ENCODE assay signal across 8 cellular contexts in genomic region chr6:90611543-90611864, GRCh38. TPM values are rescaled to one million over a fixed set of nuclear protein-coding genes. Genes with fewer than 3 reads are reported as not detected.
DNase-seq lines count a peak whose midpoint lies in the region; ATAC-seq and TF ChIP-seq lines count a peak whose summit lies in the region.

No MANE protein-coding gene starts in this region.

- peak overlapping the region; percentile 45 for H3K27ac Mint-ChIP-seq in activated T-helper 1 cell treated with anti-CD3 and anti-CD28 coated beads, Interleukin-12 subunit alpha, Interleukin-12 subunit beta, Interleukin-2, Interleukin-4 antibody, amounts not matched to agents 30 ng/mL and 10 ng/mL and 1 ng/mL, durations not matched to agents 14 hours and 24 hours and 36 hours

- H3K9me3 Mint-ChIP-seq in activated T-helper 1 cell treated with anti-CD3 and anti-CD28 coated beads, Interleukin-12 subunit alpha, Interleukin-12 subunit beta, Interleukin-2, Interleukin-4 antibody, amounts not matched to agents 30 ng/mL and 10 ng/mL and 1 ng/mL, durations not matched to agents 14 hours and 24 hours and 36 hours: no peaks in the 10 kb centered on the region

- H3K4me1 ChIP-seq in stomach smooth muscle (ENCODE audit: control insufficient read depth, insufficient read depth, low read length) (no peaks in the 10 kb centered on the region), mucosa of descending colon (ENCODE audit: low read depth) (no peaks in the 10 kb centered on the region)

- peaks cover 4 to 7% of the 10 kb centered on the region in 2 donors for H3K27me3 ChIP-seq in stomach smooth muscle (ENCODE audit: control insufficient read depth in 1 of 2, insufficient read depth in 2 of 2, low read length in 2 of 2)

- H3K36me3 ChIP-seq in stomach smooth muscle (ENCODE audit: control insufficient read depth in 2 of 2, insufficient read depth in 2 of 2, low read length in 2 of 2): no peaks in the 10 kb centered on the region
- H3K36me3 ChIP-seq in mucosa of descending colon (ENCODE audit: low read depth): no peaks in the 10 kb centered on the region

- no peaks in the 10 kb centered on the region for H3K36me3 Mint-ChIP-seq in activated T-helper 1 cell treated with anti-CD3 and anti-CD28 coated beads, Interleukin-12 subunit alpha, Interleukin-12 subunit beta, Interleukin-2, Interleukin-4 antibody, amounts not matched to agents 30 ng/mL and 10 ng/mL and 1 ng/mL, durations not matched to agents 14 hours and 24 hours and 36 hours (ENCODE audit: low read depth)

- ATAC-seq in mucosa of descending colon: no peak
- ATAC-seq in HG02981 (IDR thresholded peaks at IDR 0.05; ENCODE audit: unreplicated experiment): no peak

- H3K4me3 Mint-ChIP-seq in activated T-helper 1 cell treated with anti-CD3 and anti-CD28 coated beads, Interleukin-12 subunit alpha, Interleukin-12 subunit beta, Interleukin-2, Interleukin-4 antibody, amounts not matched to agents 30 ng/mL and 10 ng/mL and 1 ng/mL, durations not matched to agents 14 hours and 24 hours and 36 hours: peak overlapping the region; percentile 84

- intact Hi-C loops in activated T-helper 1 cell treated with anti-CD3 and anti-CD28 coated beads, Interleukin-12 subunit alpha, Interleukin-12 subunit beta, Interleukin-2, Interleukin-4 antibody, amounts not matched to agents 30 ng/mL and 10 ng/mL and 1 ng/mL, durations not matched to agents 14 hours and 24 hours and 36 hours (cut with micrococcal nuclease): loop anchor here (2.0 to 5.0 kb wide), 2 partner anchors 25 to 251 kb away; partner anchors contain the start of gene MAP3K7
- intact Hi-C loops in mucosa of descending colon (cut with DNase I, micrococcal nuclease): no loop called here

- H3K9ac ChIP-seq in stomach smooth muscle (ENCODE audit: low read length in 2 of 2): no peak overlapping the region

- peaks cover 13% of the 10 kb centered on the region for H3K4me1 Mint-ChIP-seq in activated T-helper 1 cell treated with anti-CD3 and anti-CD28 coated beads, Interleukin-12 subunit alpha, Interleukin-12 subunit beta, Interleukin-2, Interleukin-4 antibody, amounts not matched to agents 30 ng/mL and 10 ng/mL and 1 ng/mL, durations not matched to agents 14 hours and 24 hours and 36 hours (ENCODE audit: low read depth)

- H3K9me3 ChIP-seq in iPS-18c (ENCODE audit: control insufficient read depth, insufficient read depth, low read length): no peaks in the 10 kb centered on the region
- no peaks in the 10 kb centered on the region for H3K9me3 ChIP-seq in stomach smooth muscle (ENCODE audit: control insufficient read depth in 2 of 2, low read length in 2 of 2)
- no peaks in the 10 kb centered on the region for H3K9me3 ChIP-seq in mucosa of descending colon

- H3K27me3 Mint-ChIP-seq in activated T-helper 1 cell treated with anti-CD3 and anti-CD28 coated beads, Interleukin-12 subunit alpha, Interleukin-12 subunit beta, Interleukin-2, Interleukin-4 antibody, amounts not matched to agents 30 ng/mL and 10 ng/mL and 1 ng/mL, durations not matched to agents 14 hours and 24 hours and 36 hours (ENCODE audit: insufficient read depth): peaks cover 67% of the 10 kb centered on the region

- H3K4me3 ChIP-seq in iPS-18c (ENCODE audit: insufficient read depth, low read depth, low read length): peak overlapping the region; percentile 71
- H3K4me3 ChIP-seq in stomach smooth muscle (ENCODE audit: low read length in 2 of 2): peak overlapping the region; percentile 75 to 79
- H3K4me3 ChIP-seq in mucosa of descending colon: no peak overlapping the region

- no peak for TF ChIP-seq CTCF in mucosa of descending colon (IDR thresholded peaks at IDR 0.05)

- H3K27ac ChIP-seq in stomach smooth muscle (ENCODE audit: low read length): no peak overlapping the region

- DNase-seq in SHP77 treated with DMSO at 0.1 percent for 48 hours (lab: John Stamatoyannopoulos, UW) (peak; percentile 50), SHP77 (lab: John Stamatoyannopoulos, UW) (no peak), SIG-M5 (lab: John Stamatoyannopoulos, UW) (no peak), mucosa of descending colon (no peak)
- DNase-seq in activated T-helper 1 cell treated with anti-CD3 and anti-CD28 coated beads, Interleukin-12 subunit alpha, Interleukin-12 subunit beta, Interleukin-2, Interleukin-4 antibody, amounts not matched to agents 30 ng/mL and 10 ng/mL and 1 ng/mL, durations not matched to agents 14 hours and 24 hours and 36 hours (ENCODE audit: low spot score): no peak

RNA-seq across cellular contexts. Expression of gene MAP3K7, which starts 24.6 kb away (rescaled TPM):
- 31.0 and 35.9 TPM in 2 replicates for total RNA-seq in activated T-helper 1 cell treated with anti-CD3 and anti-CD28 coated beads, Interleukin-12 subunit alpha, Interleukin-12 subunit beta, Interleukin-2, Interleukin-4 antibody, amounts not matched to agents 30 ng/mL and 10 ng/mL and 1 ng/mL, durations not matched to agents 14 hours and 24 hours and 36 hours
- 10 to 100 TPM; 16.1 to 21.0 (median 20.8) TPM for total RNA-seq in mucosa of descending colon
